Comparison of ENCODE assay signal across 16 cellular contexts in genomic region chr3:188927971-188928370, GRCh38.
"Had no signal": no experiment of that assay in that cellular context is flagged by ENCODE, and none has a peak within 500 bp of the region (broad histone marks: within the 10 kb centered on the region; RNA-seq: fewer than 3 reads in every experiment).

No MANE protein-coding gene starts in this region.

- ATAC-seq: effector memory CD8-positive, alpha-beta T cell; gastrocnemius medialis; naive thymus-derived CD4-positive, alpha-beta T cell had no signal

- H3K27me3 Mint-ChIP-seq: stimulated activated naive CD8-positive, alpha-beta T cell treated with anti-CD3 and anti-CD28 coated beads, Interleukin-15, Interleukin-2, amounts not matched to agents 100 ng/mL and 50 ng/mL, for 24 hours; type B pancreatic cell had no signal

- H3K27ac Mint-ChIP-seq: stimulated activated naive CD8-positive, alpha-beta T cell treated with anti-CD3 and anti-CD28 coated beads, Interleukin-15, Interleukin-2, amounts not matched to agents 100 ng/mL and 50 ng/mL, for 24 hours; type B pancreatic cell had no signal

- H3K36me3 ChIP-seq: esophagus muscularis mucosa, gastrocnemius medialis, left ventricle myocardium inferior, prostate gland had no signal

- H3K36me3 Mint-ChIP-seq: naive thymus-derived CD4-positive, alpha-beta T cell; type B pancreatic cell had no signal

- H3K27me3 ChIP-seq: esophagus muscularis mucosa, gastrocnemius medialis, testis had no signal

- H3K4me3 Mint-ChIP-seq: effector memory CD8-positive, alpha-beta T cell; naive thymus-derived CD4-positive, alpha-beta T cell; nephron progenitor cell; stimulated activated naive CD8-positive, alpha-beta T cell treated with anti-CD3 and anti-CD28 coated beads, Interleukin-15, Interleukin-2, amounts not matched to agents 100 ng/mL and 50 ng/mL, for 24 hours; type B pancreatic cell had no signal

- H3K4me3 ChIP-seq: esophagus muscularis mucosa, gastrocnemius medialis, left ventricle myocardium inferior, prostate gland, smooth muscle cell, testis had no signal

- H3K27ac ChIP-seq: epithelial cell of prostate, esophagus muscularis mucosa, gastrocnemius medialis, left ventricle myocardium inferior, parathyroid adenoma, prostate gland, testis had no signal

- DNase-seq: cortex of kidney; effector memory CD8-positive, alpha-beta T cell; gastrocnemius medialis; left ventricle myocardium inferior; mesendoderm; naive thymus-derived CD4-positive, alpha-beta T cell; nephron progenitor cell; stimulated activated CD4-positive, alpha-beta T cell treated with anti-CD3 and anti-CD28 coated beads, Interleukin-2, amount 100 ng/mL, for 48 hours; testis had no signal

- H3K4me1 Mint-ChIP-seq: naive thymus-derived CD4-positive, alpha-beta T cell had no signal

- H3K9me3 Mint-ChIP-seq: effector memory CD8-positive, alpha-beta T cell; nephron progenitor cell; stimulated activated naive CD8-positive, alpha-beta T cell treated with anti-CD3 and anti-CD28 coated beads, Interleukin-15, Interleukin-2, amounts not matched to agents 100 ng/mL and 50 ng/mL, for 24 hours; type B pancreatic cell had no signal

- H3K4me1 ChIP-seq: left ventricle myocardium inferior, prostate gland, testis had no signal

- H3K9me3 ChIP-seq: esophagus muscularis mucosa, gastrocnemius medialis, left ventricle myocardium inferior, prostate gland, testis had no signal
